8 cellular contexts compared by ENCODE assay signal in genomic region chr15:40506964-40507571, GRCh38. TPM values are rescaled to one million over a fixed set of nuclear protein-coding genes. Genes with fewer than 3 reads are reported as not detected.
DNase-seq lines count a peak whose midpoint lies in the region; ATAC-seq and TF ChIP-seq lines count a peak whose summit lies in the region.

No MANE protein-coding gene starts in this region.

- no peaks in the 10 kb centered on the region for H3K4me1 ChIP-seq in GM23248 (ENCODE audit: insufficient read depth)

- no peaks in the 10 kb centered on the region; the same call in 1 of the 2 replicates for H3F3A ChIP-seq in GM23248 (ENCODE audit: insufficient read depth)

- no peak overlapping the region for H3K27ac ChIP-seq in GM23248

- H3K36me3 ChIP-seq in GM23248 (ENCODE audit: low read depth): no peaks in the 10 kb centered on the region
- no peaks in the 10 kb centered on the region for H3K36me3 ChIP-seq in kidney epithelial cell (ENCODE audit: control insufficient read depth, insufficient read depth, low read length)

- H3K9me3 ChIP-seq in GM23248 (ENCODE audit: low read depth): no peaks in the 10 kb centered on the region

- in situ Hi-C loops in GM23248 (cut with MboI): no loop called here

- H3K79me2 ChIP-seq in GM23248 (ENCODE audit: insufficient read depth): no peaks in the 10 kb centered on the region

- H3K4me2 ChIP-seq in GM23248 (ENCODE audit: unreplicated experiment): peak overlapping the region; percentile 82

- H3K9ac ChIP-seq in GM23248: peak overlapping the region; percentile 42; the same call in 1 of the 2 replicates

- no peaks in the 10 kb centered on the region for H4K20me1 ChIP-seq in GM23248 (ENCODE audit: insufficient read depth)

- H3K9me2 ChIP-seq in GM23248 (ENCODE audit: insufficient read depth): no peaks in the 10 kb centered on the region

- H3K27me3 ChIP-seq in GM23248 (replicated peaks; ENCODE audit: insufficient read depth) (0 out of 2 replicates have a peak, but pooled peaks cover 7% of the 10 kb centered on the region), kidney epithelial cell (ENCODE audit: control insufficient read depth, insufficient read depth, low read length) (peaks cover 9% of the 10 kb centered on the region)

- 2 to 3% methylated on average over 30 of the region's 30 CpGs for WGBS in GM23248 (ENCODE audit: low coverage in 1 of 2, low lambda C conversion rate in 2 of 2, missing lambda C conversion rate in 2 of 2), 2 experiments

- H3K4me3 ChIP-seq in GM23248 (peak overlapping the region; percentile 49), kidney epithelial cell (ENCODE audit: low read depth, low read length) (no peak overlapping the region)

- ATAC-seq in GM18517 (IDR thresholded peaks at IDR 0.05; ENCODE audit: unreplicated experiment): no peak

- TF ChIP-seq CTCF in kidney epithelial cell (IDR thresholded peaks at IDR 0.05; ENCODE audit: insufficient read depth, low read length, poor library complexity, severe bottlenecking): peak; percentile 92

- peak overlapping the region; percentile 92 for H2AFZ ChIP-seq in GM23248

- peak; percentile 79 for DNase-seq in Ammon's horn (ENCODE audit: low spot score)
- peak; percentile 91 for DNase-seq in GM23248
- DNase-seq in NCI-H2227 treated with DMSO at 0.1 percent for 48 hours (lab: John Stamatoyannopoulos, UW): peak; percentile 21
- DNase-seq in activated CD4-positive, CD25-positive, alpha-beta regulatory T cell treated with anti-CD3 and anti-CD28 coated beads, Interleukin-2, amount 50 U/mL, for 72 hours: peak; percentile 47
- peak; percentile 44 for DNase-seq in central memory CD4-positive, alpha-beta T cell
- peak; percentile 34 for DNase-seq in kidney epithelial cell (ENCODE audit: low read depth)
- peak; percentile 78 for DNase-seq in stimulated activated CD4-positive, alpha-beta T cell treated with anti-CD3 and anti-CD28 coated beads, Interleukin-15, amount 100 ng/mL, for 24 hours

RNA-seq across cellular contexts. Expression of gene CHST14, which starts 36.3 kb away (rescaled TPM):
- total RNA-seq in GM23248 (2014; rRNA removed; shearing (Covaris generic)): 26.1 and 26.6 TPM in 2 replicates
- polyA plus RNA-seq in GM23248 (2016; fragmentation: Nextera tagmentation; extraction: Ambion mirVana): 18.7 and 21.2 TPM in 2 replicates
- total RNA-seq in kidney epithelial cell: 24.2 and 25.8 TPM in 2 replicates

RNA-seq across cellular contexts. Expression of gene CCDC32, which starts 57.8 kb away (rescaled TPM):
- 25.7 and 44.7 TPM in 2 replicates for total RNA-seq in GM23248 (2014; rRNA removed; shearing (Covaris generic))
- polyA plus RNA-seq in GM23248 (2016; fragmentation: Nextera tagmentation; extraction: Ambion mirVana): 26.2 and 29.5 TPM in 2 replicates
- 23.5 and 39.0 TPM in 2 replicates for total RNA-seq in kidney epithelial cell

Comparison
In these comparisons a context has a peak if more than half of its experiments do, and no peak if none do; other contexts are left out.
1. DNase-seq: peak in every context shown above with its lines; median percentile 91 in GM23248; 79 in Ammon's horn; 78 in stimulated activated CD4-positive, alpha-beta T cell treated with anti-CD3 and anti-CD28 coated beads, Interleukin-15, amount 100 ng/mL, for 24 hours; 47 in activated CD4-positive, CD25-positive, alpha-beta regulatory T cell treated with anti-CD3 and anti-CD28 coated beads, Interleukin-2, amount 50 U/mL, for 72 hours; 44 in central memory CD4-positive, alpha-beta T cell; 34 in kidney epithelial cell; 21 in NCI-H2227 treated with DMSO at 0.1 percent for 48 hours.